Comparison of ENCODE assay signal across 1 cellular context in the genomic region with DNA sequence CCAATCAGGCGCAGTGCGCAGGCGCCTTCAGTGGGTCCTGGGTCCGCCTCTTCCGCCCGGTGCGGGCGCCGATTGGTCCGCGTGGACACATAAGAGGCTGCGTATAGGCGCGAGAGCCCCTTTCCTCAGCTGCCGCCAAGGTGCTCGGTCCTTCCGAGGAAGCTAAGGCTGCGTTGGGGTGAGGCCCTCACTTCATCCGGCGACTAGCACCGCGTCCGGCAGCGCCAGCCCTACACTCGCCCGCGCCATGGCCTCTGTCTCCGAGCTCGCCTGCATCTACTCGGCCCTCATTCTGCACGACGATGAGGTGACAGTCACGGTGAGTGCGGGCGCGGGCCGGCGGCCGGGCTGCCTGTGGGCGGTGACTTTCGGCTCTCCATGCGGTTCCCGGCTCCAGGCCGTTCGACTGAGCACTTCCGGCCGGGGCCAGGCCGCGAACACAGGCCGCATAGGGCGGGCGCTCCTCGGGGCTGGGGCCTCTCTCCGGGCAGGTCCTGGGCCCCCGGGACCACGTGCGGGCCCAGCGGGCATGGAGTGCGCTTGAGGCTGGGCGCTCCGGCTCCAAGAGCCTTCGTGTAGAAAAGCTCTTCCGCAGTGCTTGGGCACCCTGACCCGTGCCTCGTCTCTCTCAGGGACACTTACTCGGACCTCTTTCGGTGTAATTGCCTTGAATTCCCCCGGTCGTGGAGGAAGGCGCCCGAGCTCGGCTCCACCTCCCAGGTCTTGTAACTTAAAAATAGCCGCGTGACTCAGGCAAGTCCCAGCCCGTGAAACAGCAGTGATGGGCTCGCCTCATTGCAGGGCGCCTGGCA.
TF ChIP-seq lines count a peak whose summit lies in the region.

Gene RPLP1 (plus strand): TSS at position 117 of the 812 bp plus-strand sequence. CDS start 131 bp downstream, at position 248.

TF ChIP-seq in IMR-90, 13 proteins besides CTCF, POLR2A, EP300 and RAD21:
- TF ChIP-seq, protein P1, sequence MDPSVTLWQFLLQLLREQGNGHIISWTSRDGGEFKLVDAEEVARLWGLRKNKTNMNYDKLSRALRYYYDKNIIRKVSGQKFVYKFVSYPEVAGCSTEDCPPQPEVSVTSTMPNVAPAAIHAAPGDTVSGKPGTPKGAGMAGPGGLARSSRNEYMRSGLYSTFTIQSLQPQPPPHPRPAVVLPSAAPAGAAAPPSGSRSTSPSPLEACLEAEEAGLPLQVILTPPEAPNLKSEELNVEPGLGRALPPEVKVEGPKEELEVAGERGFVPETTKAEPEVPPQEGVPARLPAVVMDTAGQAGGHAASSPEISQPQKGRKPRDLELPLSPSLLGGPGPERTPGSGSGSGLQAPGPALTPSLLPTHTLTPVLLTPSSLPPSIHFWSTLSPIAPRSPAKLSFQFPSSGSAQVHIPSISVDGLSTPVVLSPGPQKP (IDR thresholded peaks at IDR 0.05; ENCODE audit: borderline replicate concordance, low read depth, low read length): no peak
- TF ChIP-seq BHLHE40 (IDR thresholded peaks at IDR 0.05; ENCODE audit: low read depth, low read length) (no peak), MAZ (IDR thresholded peaks at IDR 0.05; ENCODE audit: borderline replicate concordance, low read depth, low read length) (peak; percentile 20; the same call in 1 of the 2 replicates), NFE2L2 (IDR thresholded peaks at IDR 0.05; ENCODE audit: low read depth, low read length) (no peak), SMC3 (IDR thresholded peaks at IDR 0.05; ENCODE audit: low read depth, low read length) (no peak), MXI1 (IDR thresholded peaks at IDR 0.05; ENCODE audit: borderline replicate concordance, low read depth, low read length) (peak; percentile 61), RCOR1 (IDR thresholded peaks at IDR 0.05; ENCODE audit: insufficient replicate concordance, low read length) (no peak), CHD1 (IDR thresholded peaks at IDR 0.05; ENCODE audit: low read depth, low read length) (peak; percentile 95), USF2 (IDR thresholded peaks at IDR 0.05; ENCODE audit: low read depth, low read length) (peak; percentile 68; the same call in 1 of the 2 replicates), CEBPB (IDR thresholded peaks at IDR 0.05; ENCODE audit: low read depth, low read length) (0 out of 2 replicates have a peak, but pooled peaks have one; percentile 2)
